Comparison of ENCODE assay signal across 9 cellular contexts in genomic region chr3:197154-197855, GRCh38. TPM values are rescaled to one million over a fixed set of nuclear protein-coding genes. Genes with fewer than 3 reads are reported as not detected.
DNase-seq lines count a peak whose midpoint lies in the region; ATAC-seq and TF ChIP-seq lines count a peak whose summit lies in the region.
"Had no signal": no experiment of that assay in that cellular context is flagged by ENCODE, and none has a peak within 500 bp of the region (broad histone marks: within the 10 kb centered on the region; RNA-seq: fewer than 3 reads in every experiment).

No MANE protein-coding gene starts in this region.

- no peak overlapping the region for H3K23ac ChIP-seq in IMR-90 (ENCODE audit: low read depth, low read length)

- WGBS in IMR-90 (ENCODE audit: extremely low coverage in 2 of 2, insufficient read length in 1 of 2), 2 experiments = 0% methylated on average over 11 of the region's 58 CpGs; no CpG with 5 or more reads in 1 of the 2 experiments
- WGBS in sigmoid colon, 2 donors = 5 to 20% methylated on average over 58 of the region's 58 CpGs

- no peak for TF ChIP-seq RAD21 in IMR-90 (IDR thresholded peaks at IDR 0.05; ENCODE audit: low read length)

- no peak overlapping the region for H2BK20ac ChIP-seq in IMR-90 (ENCODE audit: low read depth, low read length)

- H3K27ac ChIP-seq in IMR-90 (ENCODE audit: insufficient read depth, low read length) (no peak overlapping the region), cardiac muscle cell (no peak overlapping the region), sigmoid colon (peak overlapping the region; percentile 51 to 63 (median 54))

- H3K4me3 ChIP-seq in IMR-90 (ENCODE audit: insufficient read depth, low read depth, low read length) (peak overlapping the region; percentile 46), cardiac muscle cell (peak overlapping the region; percentile 37), sigmoid colon (peak overlapping the region; percentile 41 to 58 (median 48))

- no peak overlapping the region for H2BK120ac ChIP-seq in IMR-90 (ENCODE audit: low read depth, low read length)

- H2AK9ac ChIP-seq in IMR-90 (replicated peaks; ENCODE audit: low read depth, low read length, poor library complexity) = peak overlapping the region; percentile 23

- TF ChIP-seq CTCF in IMR-90 (conservative IDR thresholded peaks at IDR 0.05; ENCODE audit: low read depth, low read length) = no peak
- no peak for TF ChIP-seq CTCF in cardiac muscle cell (IDR thresholded peaks at IDR 0.05; ENCODE audit: low read depth, low read length)
- no peak for TF ChIP-seq CTCF in sigmoid colon (IDR thresholded peaks at IDR 0.05)

- H2AK5ac ChIP-seq in IMR-90 (ENCODE audit: low read depth, low read length) = no peak overlapping the region

- no peaks in the 10 kb centered on the region for H4K20me1 ChIP-seq in IMR-90 (ENCODE audit: insufficient read depth, low read length)

- H3K9me1 ChIP-seq in IMR-90 (ENCODE audit: insufficient read depth, low read length) = no peaks in the 10 kb centered on the region

- intact Hi-C loops in IMR-90 (cut with micrococcal nuclease) (loop anchor here (1.0 kb wide), 1 partner anchor 157 kb away; no protein-coding TSS in a partner anchor), sigmoid colon (cut with DNase I) (no loop called here)

- CTCF ChIA-PET in IMR-90 (lab: Yijun Ruan, JAX) = no interaction called here

- in situ Hi-C loops in IMR-90 (cut with MboI; ENCODE audit: low sequenced_read_pairs) = no loop called here

- POLR2A ChIA-PET in IMR-90 (lab: Charles Lee; ENCODE audit: unreplicated experiment) = no interaction called here

- H3K9ac ChIP-seq in IMR-90 (ENCODE audit: low read depth, low read length) = 0 out of 2 replicates have a peak overlapping the region, but pooled peaks have one; percentile 11

- no TSS peak for BruUV-seq in IMR-90 (replicated peaks; lab: Mats Ljungman, UMichigan)

- no peak overlapping the region for H2BK5ac ChIP-seq in IMR-90 (ENCODE audit: low read depth, low read length, poor library complexity, severe bottlenecking)

- peaks cover 15% of the 10 kb centered on the region for H3K27me3 ChIP-seq in IMR-90 (ENCODE audit: control insufficient read depth, insufficient read depth, low read length)
- peaks cover 84% of the 10 kb centered on the region for H3K27me3 ChIP-seq in cardiac muscle cell
- H3K27me3 ChIP-seq in sigmoid colon = peaks cover 4 to 49% (median 30%) of the 10 kb centered on the region in 3 donors

- no peak overlapping the region for H3K56ac ChIP-seq in IMR-90 (ENCODE audit: extremely low read depth, insufficient read depth, low read length)

- no peak overlapping the region for H3K4ac ChIP-seq in IMR-90 (ENCODE audit: low read depth, low read length)

- peak overlapping the region; percentile 74 for H3K4me2 ChIP-seq in IMR-90 (ENCODE audit: low read depth, low read length)

- H3K9me3 ChIP-seq in IMR-90 (ENCODE audit: control insufficient read depth, insufficient read depth, low read length) = no peaks in the 10 kb centered on the region
- H3K9me3 ChIP-seq in cardiac muscle cell (ENCODE audit: low read depth) = no peaks in the 10 kb centered on the region
- H3K9me3 ChIP-seq in sigmoid colon = no peaks in the 10 kb centered on the region

- H3K36me3 ChIP-seq in IMR-90 (ENCODE audit: control insufficient read depth, insufficient read depth, low read length) (no peaks in the 10 kb centered on the region), cardiac muscle cell (no peaks in the 10 kb centered on the region), sigmoid colon (no peaks in the 10 kb centered on the region)

- ATAC-seq in GM18907 (IDR thresholded peaks at IDR 0.05; ENCODE audit: unreplicated experiment) (peak; percentile 48), IMR-90 (ENCODE audit: low read depth) (peak; percentile 47)

- H4K5ac ChIP-seq in IMR-90 (ENCODE audit: low read depth, low read length) = no peak overlapping the region

- no peak overlapping the region for H3K18ac ChIP-seq in IMR-90 (ENCODE audit: low read depth, low read length)

- no peaks in the 10 kb centered on the region for H3K4me1 ChIP-seq in IMR-90 (ENCODE audit: control insufficient read depth, insufficient read depth, low read length)
- H3K4me1 ChIP-seq in cardiac muscle cell (ENCODE audit: low read depth) = no peaks in the 10 kb centered on the region
- peaks cover 0 to 23% (median 21%) of the 10 kb centered on the region in 4 donors for H3K4me1 ChIP-seq in sigmoid colon

- H2BK15ac ChIP-seq in IMR-90 (ENCODE audit: low read depth, low read length) = no peak overlapping the region

- no peak for DNase-seq in IMR-90
- peak in 1 of 2 donors; percentile 30 for DNase-seq in cardiac muscle cell (ENCODE audit: low read depth in 1 of 2, low spot score in 1 of 2)
- peak; percentile 66 for DNase-seq in sigmoid colon
- DNase-seq in activated naive CD4-positive, alpha-beta T cell (lab: John Stamatoyannopoulos, UW) = no peak
- no peak for DNase-seq in mucosa of gallbladder (ENCODE audit: low spot score)
- DNase-seq in NCI-H1048 (lab: John Stamatoyannopoulos, UW) = no peak
- no peak for DNase-seq in NCI-H1436 (lab: John Stamatoyannopoulos, UW)

- H3K14ac ChIP-seq in IMR-90 (replicated peaks; ENCODE audit: low read depth, low read length) = no peak overlapping the region

- TF ChIP-seq EP300 in sigmoid colon (IDR thresholded peaks at IDR 0.05) = no peak

- dilution Hi-C loops in IMR-90 (cut with HindIII; ENCODE audit: low sequenced_read_pairs, unreplicated experiment) = no loop called here

- no peaks in the 10 kb centered on the region for H3K79me1 ChIP-seq in IMR-90 (ENCODE audit: low read depth in 1 of 2, low read length in 2 of 2)

- H4K8ac ChIP-seq in IMR-90 (ENCODE audit: low read depth in 2 of 2, low read length in 2 of 2) = no peak overlapping the region

- H2AFZ ChIP-seq in IMR-90 (replicated peaks; ENCODE audit: low read length, poor library complexity) = peak overlapping the region; percentile 80

- no peak overlapping the region for H4K91ac ChIP-seq in IMR-90 (ENCODE audit: insufficient read depth, low read depth, low read length)

- TF ChIP-seq POLR2A in IMR-90 (IDR thresholded peaks at IDR 0.05; ENCODE audit: low read depth, low read length) (no peak), sigmoid colon (IDR thresholded peaks at IDR 0.05) (no peak)

TF ChIP-seq in IMR-90, 13 proteins besides CTCF, POLR2A, EP300 and RAD21:
- TF ChIP-seq RFX5 (IDR thresholded peaks at IDR 0.05; ENCODE audit: low read depth, low read length) (no peak), ELK1 (IDR thresholded peaks at IDR 0.05; ENCODE audit: borderline replicate concordance, low read depth, low read length) (no peak), FOS (IDR thresholded peaks at IDR 0.05; ENCODE audit: low read depth, low read length) (no peak), MAZ (IDR thresholded peaks at IDR 0.05; ENCODE audit: borderline replicate concordance, low read depth, low read length) (no peak), SMC3 (IDR thresholded peaks at IDR 0.05; ENCODE audit: low read depth, low read length) (no peak), CHD1 (IDR thresholded peaks at IDR 0.05; ENCODE audit: low read depth, low read length) (no peak), MXI1 (IDR thresholded peaks at IDR 0.05; ENCODE audit: borderline replicate concordance, low read depth, low read length) (no peak)

RNA-seq across cellular contexts. Expression of gene CHL1, which starts 0.7 kb away (rescaled TPM):
- 1.6 and 2.2 TPM in 2 replicates for total RNA-seq in IMR-90 (2012; rRNA removed)
- 0.38 and 0.87 TPM in 2 replicates for polyA plus RNA-seq in IMR-90 (2012; rRNA removed)
- 0.11 and 0.15 TPM in 2 replicates for polyA plus RNA-seq in IMR-90 (2012; cell fraction: cytosol; rRNA removed)
- 0.08 and 0.50 TPM in 2 replicates for polyA plus RNA-seq in IMR-90 (2012; cell fraction: nucleus; rRNA removed; ENCODE audit: low replicate concordance)
- total RNA-seq in cardiac muscle cell = 0.24 TPM in 1 of 2 replicates, not detected in the other
- not detected in 2 replicates for polyA plus RNA-seq in cardiac muscle cell
- 10 to 100 TPM; 29.1 to 86.7 (median 52.6) TPM for total RNA-seq in sigmoid colon
- polyA plus RNA-seq in sigmoid colon = 1 to 10 TPM in 2 of 3 donors, under 1 TPM in 1; 0.46 to 7.0 (median 1.2) TPM
- total RNA-seq in mucosa of gallbladder = 17.9 TPM
- total RNA-seq: fibroblast of villous mesenchyme had no signal

Comparison
In these comparisons a context has a peak if more than half of its experiments do, and no peak if none do; other contexts are left out.
1. H3K27ac ChIP-seq: peak in sigmoid colon (4 of 4); none in IMR-90 (single experiment) and cardiac muscle cell (single experiment).
2. Peak in every context shown above with its lines, with median percentiles within 50 percentile points of each other: H3K4me3 ChIP-seq.